Comparison of ENCODE assay signal across 1 cellular context in genomic region chr1:149708192-149708853, GRCh38.
A peak's percentile ranks its signal among the peaks of the same experiment; 100 is the strongest.
TF ChIP-seq lines count a peak whose summit lies in the region.
"Not testable (repeated sequence)": the region's sequence is repeated elsewhere in the genome, so short reads cannot be mapped to it uniquely, and the experiment has no call there.

No MANE protein-coding gene starts in this region.

TF ChIP-seq in HepG2, 621 proteins besides CTCF, POLR2A, EP300 and RAD21 (continued from another document and continues in another):
- peak; percentile 92 to 95 for TF ChIP-seq HMGXB4 (CRISPR knock-in tag; IDR thresholded peaks at IDR 0.05; ENCODE audit: borderline replicate concordance in 1 of 2, low read depth in 1 of 2)
- TF ChIP-seq ARID5B (CRISPR knock-in tag; IDR thresholded peaks at IDR 0.05) = peak; percentile 53
- 0 out of 2 replicates have a peak, but pooled peaks have one; percentile 34 for TF ChIP-seq ZSCAN9 (CRISPR knock-in tag; IDR thresholded peaks at IDR 0.05; ENCODE audit: borderline replicate concordance)
- 0 out of 2 replicates have a peak, but pooled peaks have one; percentile 28 for TF ChIP-seq ZNF580 (CRISPR knock-in tag; IDR thresholded peaks at IDR 0.05; ENCODE audit: borderline replicate concordance, low read depth)
- peak; percentile 99 for TF ChIP-seq ZNF24 (IDR thresholded peaks at IDR 0.05)
- 0 out of 2 replicates have a peak, but pooled peaks have one; percentile 17 for TF ChIP-seq PPARG (CRISPR knock-in tag; conservative IDR thresholded peaks at IDR 0.05)
- TF ChIP-seq ZBTB26 (CRISPR knock-in tag; IDR thresholded peaks at IDR 0.05; ENCODE audit: borderline replicate concordance) = peak; percentile 50; the same call in 1 of the 2 replicates
- TF ChIP-seq CREM (IDR thresholded peaks at IDR 0.05) = peak; percentile 16; the same call in 1 of the 2 replicates
- not testable (repeated sequence) for TF ChIP-seq CREM (CRISPR knock-in tag; IDR thresholded peaks at IDR 0.05)
- TF ChIP-seq ZNF788 (CRISPR knock-in tag; IDR thresholded peaks at IDR 0.05; ENCODE audit: borderline replicate concordance) = peak; percentile 20; the same call in 1 of the 2 replicates
- peak; percentile 27 for TF ChIP-seq SKI (IDR thresholded peaks at IDR 0.05; ENCODE audit: partially characterized antibody)
- peak; percentile 54; the same call in 1 of the 2 replicates for TF ChIP-seq MIXL1 (CRISPR knock-in tag; IDR thresholded peaks at IDR 0.05)
- TF ChIP-seq MAF1 (CRISPR knock-in tag; IDR thresholded peaks at IDR 0.05; ENCODE audit: borderline replicate concordance) = peak; percentile 95
- TF ChIP-seq FOXP4 (CRISPR knock-in tag; IDR thresholded peaks at IDR 0.05) = peak; percentile 38; the same call in 1 of the 2 replicates
- TF ChIP-seq ZMYM4 (CRISPR knock-in tag; IDR thresholded peaks at IDR 0.05) = 0 out of 2 replicates have a peak, but pooled peaks have one; percentile 19
- peak; percentile 39; the same call in 1 of the 2 replicates for TF ChIP-seq GATAD1 (CRISPR knock-in tag; IDR thresholded peaks at IDR 0.05)
- TF ChIP-seq NR2F2 (IDR thresholded peaks at IDR 0.05; ENCODE audit: borderline replicate concordance, low read depth) = peak; percentile 26; the same call in 1 of the 2 replicates
- 0 out of 2 replicates have a peak, but pooled peaks have one; percentile 32 for TF ChIP-seq ZNF33A (CRISPR knock-in tag; IDR thresholded peaks at IDR 0.05; ENCODE audit: borderline replicate concordance)
- TF ChIP-seq GATAD2A (CRISPR knock-in tag; IDR thresholded peaks at IDR 0.05) = peak; percentile 66
- TF ChIP-seq SALL1 (CRISPR knock-in tag; IDR thresholded peaks at IDR 0.05) = peak; percentile 46
- TF ChIP-seq GABPB1 (CRISPR knock-in tag; IDR thresholded peaks at IDR 0.05) = peak; percentile 21; the same call in 1 of the 2 replicates
- TF ChIP-seq MIER3 (CRISPR knock-in tag; IDR thresholded peaks at IDR 0.05; ENCODE audit: borderline replicate concordance) = 0 out of 2 replicates have a peak, but pooled peaks have one; percentile 21
- peak; percentile 22; the same call in 1 of the 2 replicates for TF ChIP-seq NCOR1 (IDR thresholded peaks at IDR 0.05; ENCODE audit: borderline replicate concordance, low read length)
- TF ChIP-seq ZNF331 (CRISPR knock-in tag; IDR thresholded peaks at IDR 0.05) = 0 out of 2 replicates have a peak, but pooled peaks have one; percentile 56
- peak; percentile 44; the same call in 1 of the 2 replicates for TF ChIP-seq ZNF766 (CRISPR knock-in tag; IDR thresholded peaks at IDR 0.05; ENCODE audit: borderline replicate concordance)
- TF ChIP-seq THAP11 (CRISPR knock-in tag; IDR thresholded peaks at IDR 0.05) = peak; percentile 43
- 0 out of 2 replicates have a peak, but pooled peaks have one; percentile 29 for TF ChIP-seq ZNF501 (CRISPR knock-in tag; IDR thresholded peaks at IDR 0.05)
- TF ChIP-seq SOX5 (CRISPR knock-in tag; IDR thresholded peaks at IDR 0.05; ENCODE audit: borderline replicate concordance) = peak; percentile 23; the same call in 1 of the 2 replicates
- TF ChIP-seq HNF1B (CRISPR knock-in tag; IDR thresholded peaks at IDR 0.05) = 0 out of 2 replicates have a peak, but pooled peaks have one; percentile 27
- TF ChIP-seq ERF (CRISPR knock-in tag; IDR thresholded peaks at IDR 0.05) = 0 out of 2 replicates have a peak, but pooled peaks have one; percentile 24
- peak; percentile 74; the same call in 1 of the 2 replicates for TF ChIP-seq ZFP1 (CRISPR knock-in tag; IDR thresholded peaks at IDR 0.05)
- peak; percentile 29; the same call in 1 of the 2 replicates for TF ChIP-seq KDM2A (CRISPR knock-in tag; IDR thresholded peaks at IDR 0.05; ENCODE audit: borderline replicate concordance, low read depth)
- peak; percentile 16 for TF ChIP-seq TBL1XR1 (IDR thresholded peaks at IDR 0.05; ENCODE audit: borderline replicate concordance, low read length, partially characterized antibody)
- peak; percentile 90 for TF ChIP-seq RBM22 (optimal IDR thresholded peaks at IDR 0.05; ENCODE audit: low read length)
- peak; percentile 54; the same call in 1 of the 2 replicates for TF ChIP-seq ZSCAN25 (CRISPR knock-in tag; IDR thresholded peaks at IDR 0.05)
- TF ChIP-seq PITX1 (CRISPR knock-in tag; IDR thresholded peaks at IDR 0.05) = peak; percentile 25; the same call in 1 of the 2 replicates
- TF ChIP-seq ZGPAT (CRISPR knock-in tag; IDR thresholded peaks at IDR 0.05) = peak; percentile 49; the same call in 1 of the 2 replicates
- peak; percentile 73 for TF ChIP-seq RARA (CRISPR knock-in tag; IDR thresholded peaks at IDR 0.05)
- TF ChIP-seq ZKSCAN8 (CRISPR knock-in tag; IDR thresholded peaks at IDR 0.05; ENCODE audit: borderline replicate concordance) = 0 out of 2 replicates have a peak, but pooled peaks have one; percentile 24
- TF ChIP-seq THRA (CRISPR knock-in tag; IDR thresholded peaks at IDR 0.05; ENCODE audit: borderline replicate concordance) = 0 out of 2 replicates have a peak, but pooled peaks have one; percentile 29
- peak; percentile 63; the same call in 1 of the 2 replicates for TF ChIP-seq CBX5 (CRISPR knock-in tag; IDR thresholded peaks at IDR 0.05; ENCODE audit: borderline replicate concordance)
- peak; percentile 20; the same call in 1 of the 2 replicates for TF ChIP-seq ZBED4 (CRISPR knock-in tag; IDR thresholded peaks at IDR 0.05; ENCODE audit: borderline replicate concordance)
